8 cellular contexts compared by ENCODE assay signal in genomic region chr19:49488046-49488862, GRCh38. TPM values are rescaled to one million over a fixed set of nuclear protein-coding genes. Genes with fewer than 3 reads are reported as not detected.
DNase-seq lines count a peak whose midpoint lies in the region; ATAC-seq and TF ChIP-seq lines count a peak whose summit lies in the region.

No MANE protein-coding gene starts in this region.

- peaks cover 12 to 16% of the 10 kb centered on the region in 2 donors for H3K36me3 Mint-ChIP-seq in naive B cell

- DNase-seq in BJ (ENCODE audit: low read depth) (no peak), caudate nucleus (lab: John Stamatoyannopoulos, UW) (peak in 1 of 61 donors; percentile 20), naive B cell (no peak), NCI-H1930 (lab: John Stamatoyannopoulos, UW) (no peak), KG1 (lab: John Stamatoyannopoulos, UW) (no peak)

- H3K9me3 ChIP-seq in KOPT-K1 (ENCODE audit: insufficient read depth, low read length, poor library complexity, severe bottlenecking), result no peaks in the 10 kb centered on the region

- H3K9me3 Mint-ChIP-seq in naive B cell, result no peaks in the 10 kb centered on the region

- POLR2A ChIA-PET in BJ (lab: Charles Lee), result interaction anchor here (1.1 kb wide), 1 partner anchor 154 kb away, joined by 5 read pairs; the partner anchor contains the start of gene SCAF1

- peak overlapping the region; percentile 92 to 99 (median 96) for H3K27ac Mint-ChIP-seq in naive B cell

- no peaks in the 10 kb centered on the region for H3K27me3 Mint-ChIP-seq in naive B cell

- peaks cover 16 to 49% (median 37%) of the 10 kb centered on the region in 3 donors for H3K4me1 Mint-ChIP-seq in naive B cell

- CTCF ChIA-PET in BJ (lab: Yijun Ruan, JAX), result interaction anchor here (0.5 to 1.2 kb wide), 3 partner anchors 23 to 262 kb away, joined by 3 to 4 read pairs (median 3); no protein-coding TSS in a partner anchor

- H3K27me3 ChIP-seq in BJ (ENCODE audit: control insufficient read depth, insufficient read depth, low read length), result no peaks in the 10 kb centered on the region

- H3K27ac ChIP-seq in KOPT-K1 (ENCODE audit: low read depth, low read length, poor library complexity, severe bottlenecking), result peak overlapping the region; percentile 88
- H3K27ac ChIP-seq in caudate nucleus (ENCODE audit: low read depth, low read length), result peak overlapping the region; percentile 92

- no peak for ATAC-seq in naive B cell (ENCODE audit: low read depth in 2 of 2)
- no peak for ATAC-seq in GM18861 (IDR thresholded peaks at IDR 0.05; ENCODE audit: unreplicated experiment)
- ATAC-seq in GM21786 (IDR thresholded peaks at IDR 0.05; ENCODE audit: unreplicated experiment), result no peak

- peaks cover 35% of the 10 kb centered on the region for H3K36me3 ChIP-seq in BJ (ENCODE audit: control insufficient read depth, insufficient read depth, low read length)
- peaks cover 59% of the 10 kb centered on the region for H3K36me3 ChIP-seq in KOPT-K1 (ENCODE audit: insufficient read depth, low read length)

- peak overlapping the region; percentile 97 for H3K4me3 ChIP-seq in BJ (ENCODE audit: low read depth, low read length)

- no peak for TF ChIP-seq CTCF in BJ (IDR thresholded peaks at IDR 0.05; ENCODE audit: insufficient read depth, low read depth, low read length)

- peak overlapping the region; percentile 85 to 99 (median 97) for H3K4me3 Mint-ChIP-seq in naive B cell

RNA-seq across cellular contexts. Expression of gene RPL13A, which starts 0.8 kb away (rescaled TPM):
- polyA plus RNA-seq in BJ (2011; rRNA removed) (2,322 and 6,136 TPM in 2 replicates), naive B cell (ENCODE audit: low read depth in 6 of 6) (1,000 to 10,000 TPM; 1,519 to 3,103 (median 2,606) TPM)
- 934 and 1,887 TPM in 2 replicates for polyA minus RNA-seq in BJ (2011; rRNA and poly(A)+ RNA removed)

RNA-seq across cellular contexts. Expression of gene RPS11, which starts 8.0 kb away (rescaled TPM):
- 2,226 and 2,533 TPM in 2 replicates for polyA plus RNA-seq in BJ (2011; rRNA removed)
- polyA minus RNA-seq in BJ (2011; rRNA and poly(A)+ RNA removed), result 789 and 1,493 TPM in 2 replicates
- 1,000 to 10,000 TPM; 2,581 to 3,900 (median 3,339) TPM for polyA plus RNA-seq in naive B cell (ENCODE audit: low read depth in 6 of 6)

RNA-seq across cellular contexts. Expression of gene FLT3LG, which starts 14.2 kb away (rescaled TPM):
- polyA plus RNA-seq in BJ (2011; rRNA removed) (4.9 and 7.7 TPM in 2 replicates), naive B cell (ENCODE audit: low read depth in 6 of 6) (10 to 100 TPM in 5 of 6 donors, 1 to 10 TPM in 1; 9.5 to 15.0 (median 11.4) TPM)
- polyA minus RNA-seq in BJ (2011; rRNA and poly(A)+ RNA removed), result 2.7 and 3.2 TPM in 2 replicates

RNA-seq across cellular contexts. Expression of gene FCGRT, which starts 24.2 kb away (rescaled TPM):
- polyA plus RNA-seq in BJ (2011; rRNA removed), result 77.3 and 98.8 TPM in 2 replicates
- polyA minus RNA-seq in BJ (2011; rRNA and poly(A)+ RNA removed), result 19.1 and 24.5 TPM in 2 replicates
- 10 to 100 TPM; 56.7 to 69.7 (median 62.7) TPM for polyA plus RNA-seq in naive B cell (ENCODE audit: low read depth in 6 of 6)

RNA-seq across cellular contexts. Expression of gene ALDH16A1, which starts 35.2 kb away (rescaled TPM):
- polyA plus RNA-seq in BJ (2011; rRNA removed) (5.9 and 15.0 TPM in 2 replicates), naive B cell (ENCODE audit: low read depth in 6 of 6) (100 to 1,000 TPM in 1 of 6 donors, 10 to 100 TPM in 5; 54.2 to 103 (median 74.6) TPM)
- 8.0 and 8.3 TPM in 2 replicates for polyA minus RNA-seq in BJ (2011; rRNA and poly(A)+ RNA removed)
